16 cellular contexts compared by ENCODE assay signal in the genomic region with DNA sequence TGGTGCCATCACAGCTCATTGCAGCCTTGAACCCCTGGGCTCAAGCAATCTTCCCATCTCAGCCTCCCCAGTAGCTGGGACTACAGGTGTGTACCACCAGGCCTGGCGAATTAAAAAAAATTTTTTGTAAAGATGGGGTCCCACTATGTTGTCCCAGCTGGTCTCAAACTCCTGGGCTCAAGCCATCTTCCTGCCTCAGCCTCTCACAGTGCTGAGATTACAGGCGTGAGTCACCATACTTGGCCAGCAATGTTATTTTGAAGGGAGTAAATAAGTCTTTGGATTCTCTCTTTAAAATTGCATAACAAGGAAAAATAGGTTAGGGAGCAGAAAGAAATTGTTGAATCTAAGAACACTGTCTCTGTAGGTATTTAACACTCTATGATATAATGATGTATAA.
DNase-seq lines count a peak whose midpoint lies in the region; TF ChIP-seq lines count a peak whose summit lies in the region.
"Had no signal": no experiment of that assay in that cellular context is flagged by ENCODE, and none has a peak within 500 bp of the region (broad histone marks: within the 10 kb centered on the region; RNA-seq: fewer than 3 reads in every experiment).

No MANE protein-coding gene starts in this region.

- no peak overlapping the region for H3K4me2 ChIP-seq in skeletal muscle satellite cell (ENCODE audit: low read length)

- TF ChIP-seq CTCF in fibroblast of villous mesenchyme (IDR thresholded peaks at IDR 0.05; ENCODE audit: insufficient read depth, low read depth, low read length), result no peak

- DNase-seq in GM04504 (ENCODE audit: low read depth) (peak; percentile 31), amniotic epithelial cell (ENCODE audit: low read depth) (peak; percentile 87), fibroblast of villous mesenchyme (ENCODE audit: low read depth) (peak; percentile 72), KG1 (lab: John Stamatoyannopoulos, UW) (no peak), NCI-H446 (lab: John Stamatoyannopoulos, UW) (no peak), SHP77 treated with DMSO at 0.1 percent for 48 hours (lab: John Stamatoyannopoulos, UW) (no peak)
- DNase-seq in activated CD4-positive, alpha-beta T cell treated with anti-CD3 and anti-CD28 coated beads, Interleukin-2, amount 50 U/mL, for 48 hours, result no peak
- DNase-seq: activated CD4-positive, alpha-beta memory T cell treated with anti-CD3 and anti-CD28 coated beads, Interleukin-2, amount 10 ng/mL, durations not matched to agents 7 days and 5 days; DMS153; lower lobe of right lung; NCI-H2081 treated with DMSO at 0.1 percent for 48 hours; stimulated activated CD4-positive, alpha-beta T cell treated with anti-CD3 and anti-CD28 coated beads, Interleukin-1b, Interleukin-23, amount 100 ng/mL, for 48 hours had no signal

- H3K27me3 ChIP-seq in skeletal muscle satellite cell (ENCODE audit: control insufficient read depth, insufficient read depth, low read length), result no peaks in the 10 kb centered on the region
- H3K27me3 ChIP-seq: BLaER1 treated with 17β-estradiol and CSF1 and Interleukin-3, amounts not matched to agents 10 nM and 100 nM; esophagus muscularis mucosa; suprapubic skin had no signal

- peaks cover 19% of the 10 kb centered on the region for H3K4me1 ChIP-seq in skeletal muscle satellite cell (ENCODE audit: control insufficient read depth, insufficient read depth, low read length)
- H3K4me1 ChIP-seq: lower lobe of right lung, suprapubic skin had no signal

- H3K9ac ChIP-seq in skeletal muscle satellite cell (ENCODE audit: low read depth, low read length), result peak overlapping the region; percentile 20
- H3K9ac ChIP-seq: BLaER1 treated with 17β-estradiol and CSF1 and Interleukin-3, amounts not matched to agents 10 nM and 100 nM had no signal

- H3K4me3 ChIP-seq in fibroblast of villous mesenchyme (ENCODE audit: low read depth, low read length) (no peak overlapping the region), skeletal muscle satellite cell (ENCODE audit: low read length) (no peak overlapping the region)
- H3K4me3 ChIP-seq: BLaER1 treated with 17β-estradiol and CSF1 and Interleukin-3, amounts not matched to agents 10 nM and 100 nM; esophagus muscularis mucosa; lower lobe of right lung; suprapubic skin had no signal

- no peaks in the 10 kb centered on the region for H3K36me3 ChIP-seq in skeletal muscle satellite cell (ENCODE audit: insufficient read depth, low read length)
- H3K36me3 ChIP-seq: esophagus muscularis mucosa, lower lobe of right lung, suprapubic skin had no signal

- H3K9me3 ChIP-seq in skeletal muscle satellite cell (replicated peaks; ENCODE audit: low read length), result no peaks in the 10 kb centered on the region
- H3K9me3 ChIP-seq: esophagus muscularis mucosa, lower lobe of right lung, suprapubic skin had no signal

Comparison
In these comparisons a context has a peak if more than half of its experiments do, and no peak if none do; other contexts are left out.
1. DNase-seq: peak in GM04504 (single experiment), amniotic epithelial cell (single experiment) and fibroblast of villous mesenchyme (single experiment); none in activated CD4-positive, alpha-beta T cell treated with anti-CD3 and anti-CD28 coated beads, Interleukin-2, amount 50 U/mL, for 48 hours (0 of 2), KG1 (single experiment), NCI-H446 (0 of 2) and SHP77 treated with DMSO at 0.1 percent for 48 hours (single experiment).